In the genomic region with DNA sequence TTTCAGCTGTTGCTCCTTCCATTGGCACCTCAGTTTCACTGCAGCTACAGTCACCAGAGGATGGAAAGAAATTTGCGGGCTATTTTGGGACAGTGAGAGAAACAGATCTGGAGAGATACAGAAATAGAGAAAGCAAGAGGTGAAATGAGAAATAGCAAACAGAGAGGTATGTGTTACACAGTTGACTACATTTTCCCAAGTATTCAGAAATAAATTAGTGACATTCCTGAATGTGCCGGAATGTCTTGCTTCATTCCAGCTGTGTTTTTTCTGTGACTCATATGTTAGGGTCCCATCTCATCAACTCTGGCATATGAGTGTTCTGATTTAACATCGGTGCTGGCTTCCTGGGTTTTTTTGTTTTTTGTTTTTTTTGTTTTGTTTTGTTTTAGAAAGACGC, we compare ENCODE assay signal across 13 cellular contexts.
A peak's percentile ranks its signal among the peaks of the same experiment; 100 is the strongest.
DNase-seq lines count a peak whose midpoint lies in the region; ATAC-seq, FAIRE-seq and TF ChIP-seq lines count a peak whose summit lies in the region.
"Had no signal": no experiment of that assay in that cellular context is flagged by ENCODE, and none has a peak within 500 bp of the region (broad histone marks: within the 10 kb centered on the region; RNA-seq: fewer than 3 reads in every experiment).

No MANE protein-coding gene starts in this region.

- H3K79me2 ChIP-seq in endothelial cell of umbilical vein (ENCODE audit: control insufficient read depth, insufficient read depth, low read length) = no peaks in the 10 kb centered on the region

- no peak overlapping the region for H3K4me3 ChIP-seq in endothelial cell of umbilical vein (replicated peaks in 1 of 3; ENCODE audit: insufficient read depth in 1 of 3, low read depth in 1 of 3, low read length in 3 of 3)
- H3K4me3 ChIP-seq: GM12878 had no signal

- peak overlapping the region; percentile 81 for H3K4me2 ChIP-seq in endothelial cell of umbilical vein (ENCODE audit: insufficient read depth, low read length)

- H2AFZ ChIP-seq in endothelial cell of umbilical vein (ENCODE audit: low read depth, low read length) = no peak overlapping the region

- no peak for TF ChIP-seq CTCF in endothelial cell of umbilical vein (IDR thresholded peaks at IDR 0.05; ENCODE audit: extremely low read depth in 1 of 2, insufficient read depth in 1 of 2, low read depth in 1 of 2, low read length in 2 of 2)

- BruUV-seq in endothelial cell of umbilical vein (replicated peaks; lab: Mats Ljungman, UMichigan) = no TSS peak

- dilution Hi-C loops in endothelial cell of umbilical vein (cut with MboI; ENCODE audit: extremely low pct_ligation_motif_present, low sequenced_read_pairs) = no loop called here

- intact Hi-C loops in endothelial cell of umbilical vein (cut with micrococcal nuclease) = loop anchor here (1.0 kb wide), 4 partner anchors 62 to 163 kb away; no protein-coding TSS in a partner anchor

- peak; percentile 82 for FAIRE-seq in endothelial cell of umbilical vein (lab: Jason Lieb, UNC)
- FAIRE-seq: GM12878 had no signal

- no peak for TF ChIP-seq POLR2A in endothelial cell of umbilical vein (IDR thresholded peaks at IDR 0.05; ENCODE audit: low read depth, low read length)

- ATAC-seq in HG03175 (IDR thresholded peaks at IDR 0.05; ENCODE audit: unreplicated experiment) = no peak
- ATAC-seq: GM12878, T-helper 17 cell had no signal

- no peaks in the 10 kb centered on the region for H4K20me1 ChIP-seq in endothelial cell of umbilical vein (replicated peaks; ENCODE audit: control insufficient read depth, extremely low read depth, insufficient read depth, low read length)

- H3K36me3 ChIP-seq in endothelial cell of umbilical vein (ENCODE audit: control insufficient read depth in 2 of 2, extremely low read depth in 1 of 2, insufficient read depth in 2 of 2, low read length in 2 of 2) = no peaks in the 10 kb centered on the region

- no peaks in the 10 kb centered on the region for H3K9me1 ChIP-seq in endothelial cell of umbilical vein (replicated peaks; ENCODE audit: control insufficient read depth, extremely low read depth, insufficient read depth, low read length)

- DNase-seq in AG08396 (ENCODE audit: low spot score) (peak; percentile 66), NCI-H460 (ENCODE audit: extremely low read depth, low read depth) (peak; percentile 14), endothelial cell of umbilical vein (ENCODE audit: low read depth, low spot score) (peak; percentile 81), myocyte (ENCODE audit: low read depth) (peak; percentile 72), OCI-M1 (lab: John Stamatoyannopoulos, UW) (no peak), DMS53 (lab: John Stamatoyannopoulos, UW) (no peak), islet precursor cell (no peak)
- DNase-seq: CD4-positive, CD25-positive, alpha-beta regulatory T cell; NCI-H82; nephron progenitor cell; T-helper 17 cell had no signal

- H3K9me3 ChIP-seq in endothelial cell of umbilical vein (replicated peaks; ENCODE audit: control insufficient read depth, insufficient read depth, low read length) = no peaks in the 10 kb centered on the region

- peak overlapping the region; percentile 88 for H3K27ac ChIP-seq in endothelial cell of umbilical vein (ENCODE audit: insufficient read depth, low read depth, low read length)

- peaks cover 18% of the 10 kb centered on the region for H3K4me1 ChIP-seq in endothelial cell of umbilical vein (ENCODE audit: control insufficient read depth, extremely low read depth, insufficient read depth, low read length)

- POLR2A ChIA-PET in endothelial cell of umbilical vein (lab: Charles Lee) = no interaction called here

- H3K9ac ChIP-seq in endothelial cell of umbilical vein (replicated peaks; ENCODE audit: extremely low read depth, insufficient read depth, low read length) = peak overlapping the region; percentile 63

- CTCF ChIA-PET in endothelial cell of umbilical vein (lab: Charles Lee) = interaction anchor here (1.2 kb wide), 1 partner anchor 9 kb away, joined by 3 read pairs; no protein-coding TSS in a partner anchor

- H3K27me3 ChIP-seq in endothelial cell of umbilical vein (ENCODE audit: control insufficient read depth in 2 of 2, insufficient read depth in 2 of 2, low read length in 2 of 2) = no peaks in the 10 kb centered on the region

TF ChIP-seq in endothelial cell of umbilical vein, 7 proteins besides CTCF, POLR2A, EP300 and RAD21:
- no peak for TF ChIP-seq MYC (IDR thresholded peaks at IDR 0.05; ENCODE audit: low read depth, low read length)
- peak; percentile 77 for TF ChIP-seq POLR2AphosphoS5 (IDR thresholded peaks at IDR 0.05; ENCODE audit: insufficient read depth, low read depth, low read length)
- peak; percentile 98 for TF ChIP-seq JUN (IDR thresholded peaks at IDR 0.05; ENCODE audit: borderline replicate concordance, insufficient read depth, insufficient read length, low read depth)
- TF ChIP-seq FOS (IDR thresholded peaks at IDR 0.05; ENCODE audit: borderline replicate concordance, insufficient read depth, low read length) = peak; percentile 96
- TF ChIP-seq, protein P1, sequence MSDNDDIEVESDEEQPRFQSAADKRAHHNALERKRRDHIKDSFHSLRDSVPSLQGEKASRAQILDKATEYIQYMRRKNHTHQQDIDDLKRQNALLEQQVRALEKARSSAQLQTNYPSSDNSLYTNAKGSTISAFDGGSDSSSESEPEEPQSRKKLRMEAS (IDR thresholded peaks at IDR 0.05; ENCODE audit: insufficient read depth, insufficient read length) = no peak
- TF ChIP-seq EZH2 (IDR thresholded peaks at IDR 0.05; ENCODE audit: borderline replicate concordance, low read depth, low read length, severe bottlenecking) = no peak
- TF ChIP-seq GATA2 (IDR thresholded peaks at IDR 0.05; ENCODE audit: insufficient read depth, insufficient read length, low read depth, low read length) = peak; percentile 26

Comparison
In these comparisons a context has a peak if more than half of its experiments do, and no peak if none do; other contexts are left out.
1. DNase-seq: peak in AG08396 (single experiment), NCI-H460 (single experiment), endothelial cell of umbilical vein (single experiment) and myocyte (single experiment); none in OCI-M1 (single experiment), DMS53 (single experiment) and islet precursor cell (single experiment).